In genomic region chr5:56815657-56816545, GRCh38 we compare ENCODE assay signal across 8 cellular contexts. TPM values are rescaled to one million over a fixed set of nuclear protein-coding genes. Genes with fewer than 3 reads are reported as not detected.
A peak's percentile ranks its signal among the peaks of the same experiment; 100 is the strongest.
DNase-seq lines count a peak whose midpoint lies in the region; TF ChIP-seq lines count a peak whose summit lies in the region.

No MANE protein-coding gene starts in this region.

- peak overlapping the region; percentile 94 for H3K27ac Mint-ChIP-seq in activated CD4-positive, alpha-beta memory T cell treated with anti-CD3 and anti-CD28 coated beads, Interleukin-2, amount 10 ng/mL, durations not matched to agents 7 days and 5 days

- CTCF ChIA-PET in activated CD4-positive, alpha-beta memory T cell treated with anti-CD3 and anti-CD28 coated beads, Interleukin-2, amount 10 ng/mL, durations not matched to agents 7 days and 5 days (lab: Charles Lee), result interaction anchor here (1.0 kb wide), 1 partner anchor 22 kb away, joined by 3 read pairs; no protein-coding TSS in a partner anchor

- no peak for TF ChIP-seq CTCF in GM12864 (IDR thresholded peaks at IDR 0.05; ENCODE audit: low read depth, low read length, missing control alignments)
- TF ChIP-seq CTCF in LNCaP clone FGC (IDR thresholded peaks at IDR 0.05; ENCODE audit: control insufficient read depth, extremely low read depth, insufficient read depth), result no peak
- no peak for TF ChIP-seq CTCF in testis (IDR thresholded peaks at IDR 0.05)

- DNase-seq in GM12864 (ENCODE audit: low read depth) (no peak), GOT3 (lab: John Stamatoyannopoulos, UW) (peak; percentile 48), LNCaP clone FGC (ENCODE audit: low read depth) (no peak), testis (peak; percentile 35), mucosa of gallbladder (ENCODE audit: low spot score) (no peak)
- peak; percentile 58 for DNase-seq in activated CD4-positive, alpha-beta memory T cell treated with anti-CD3 and anti-CD28 coated beads, Interleukin-2, amount 10 ng/mL, durations not matched to agents 7 days and 5 days

- intact Hi-C loops in testis (cut with DNase I; ENCODE audit: low total_unique reads), result no loop called here

- H3K9ac ChIP-seq in endocrine pancreas (ENCODE audit: control insufficient read depth, insufficient read depth, low read length) (peak overlapping the region; percentile 62), muscle layer of colon (ENCODE audit: low read length) (peak overlapping the region; percentile 65)

- H3K9me3 ChIP-seq in endocrine pancreas (ENCODE audit: control insufficient read depth, low read length) (no peaks in the 10 kb centered on the region), muscle layer of colon (ENCODE audit: low read length) (no peaks in the 10 kb centered on the region), testis (no peaks in the 10 kb centered on the region)

- no peaks in the 10 kb centered on the region for H3K27me3 ChIP-seq in endocrine pancreas (ENCODE audit: control insufficient read depth, insufficient read depth, low read length)
- no peaks in the 10 kb centered on the region for H3K27me3 ChIP-seq in muscle layer of colon (ENCODE audit: control insufficient read depth in 1 of 2, insufficient read depth in 2 of 2, low read length in 2 of 2)
- H3K27me3 ChIP-seq in testis, result no peaks in the 10 kb centered on the region

- H3K27ac ChIP-seq in muscle layer of colon (ENCODE audit: low read depth, low read length), result peak overlapping the region; percentile 70
- peak overlapping the region; percentile 95 to 97 for H3K27ac ChIP-seq in testis

- no peaks in the 10 kb centered on the region for H3K36me3 ChIP-seq in endocrine pancreas (ENCODE audit: control insufficient read depth, insufficient read depth, low read length)
- no peaks in the 10 kb centered on the region for H3K36me3 ChIP-seq in muscle layer of colon (ENCODE audit: insufficient read depth, low read length)
- H3K36me3 ChIP-seq in testis (ENCODE audit: low read depth, missing control alignments), result no peaks in the 10 kb centered on the region

- peaks cover 30% of the 10 kb centered on the region for H3K36me3 Mint-ChIP-seq in activated CD4-positive, alpha-beta memory T cell treated with anti-CD3 and anti-CD28 coated beads, Interleukin-2, amount 10 ng/mL, durations not matched to agents 7 days and 5 days (ENCODE audit: low read depth)

- H3K9me3 Mint-ChIP-seq in activated CD4-positive, alpha-beta memory T cell treated with anti-CD3 and anti-CD28 coated beads, Interleukin-2, amount 10 ng/mL, durations not matched to agents 7 days and 5 days, result no peaks in the 10 kb centered on the region

- WGBS in testis, 2 donors, result 0 to 1% methylated on average over 16 to 48 of the region's 116 CpGs

- H3K4me1 Mint-ChIP-seq in activated CD4-positive, alpha-beta memory T cell treated with anti-CD3 and anti-CD28 coated beads, Interleukin-2, amount 10 ng/mL, durations not matched to agents 7 days and 5 days, result peaks cover 49% of the 10 kb centered on the region

- H3K4me1 ChIP-seq in endocrine pancreas (ENCODE audit: control insufficient read depth, insufficient read depth, low read length) (peaks cover 29% of the 10 kb centered on the region), muscle layer of colon (ENCODE audit: insufficient read depth, low read length) (peaks cover 9% of the 10 kb centered on the region), testis (no peaks in the 10 kb centered on the region)

- TF ChIP-seq POLR2A in testis (IDR thresholded peaks at IDR 0.05), result no peak

- H3K4me3 ChIP-seq in GM12864 (ENCODE audit: low read depth, low read length) (peak overlapping the region; percentile 92), LNCaP clone FGC (ENCODE audit: low read depth, low read length) (peak overlapping the region; percentile 83), endocrine pancreas (ENCODE audit: control insufficient read depth, insufficient read depth, low read length) (no peak overlapping the region), muscle layer of colon (ENCODE audit: low read depth in 1 of 2, low read length in 2 of 2) (peak overlapping the region; percentile 83 to 90), testis (peak overlapping the region; percentile 95 to 97)

- peaks cover 3% of the 10 kb centered on the region for H3K27me3 Mint-ChIP-seq in activated CD4-positive, alpha-beta memory T cell treated with anti-CD3 and anti-CD28 coated beads, Interleukin-2, amount 10 ng/mL, durations not matched to agents 7 days and 5 days

- H3K4me3 Mint-ChIP-seq in activated CD4-positive, alpha-beta memory T cell treated with anti-CD3 and anti-CD28 coated beads, Interleukin-2, amount 10 ng/mL, durations not matched to agents 7 days and 5 days, result peak overlapping the region; percentile 96

- POLR2A ChIA-PET in activated CD4-positive, alpha-beta memory T cell treated with anti-CD3 and anti-CD28 coated beads, Interleukin-2, amount 10 ng/mL, durations not matched to agents 7 days and 5 days (lab: Charles Lee), result interaction anchor here (0.6 to 2.9 kb wide), 16 partner anchors 10 to 545 kb away, joined by 3 to 24 read pairs (median 6); no protein-coding TSS in a partner anchor

RNA-seq across cellular contexts. Expression of gene MAP3K1, which starts 0.6 kb away (rescaled TPM):
- total RNA-seq in activated CD4-positive, alpha-beta memory T cell treated with anti-CD3 and anti-CD28 coated beads, Interleukin-2, amount 10 ng/mL, durations not matched to agents 7 days and 5 days, result 10 to 100 TPM; 47.5 to 49.5 TPM
- total RNA-seq in testis (10 to 100 TPM; 42.5 to 52.0 TPM), mucosa of gallbladder (22.5 TPM)
- polyA plus RNA-seq in testis (ENCODE audit: insufficient read depth, low read depth, low replicate concordance), result 20.4 TPM

Comparison
In these comparisons a context has a peak if more than half of its experiments do, and no peak if none do; other contexts are left out.
1. DNase-seq: peak in GOT3 (single experiment), activated CD4-positive, alpha-beta memory T cell treated with anti-CD3 and anti-CD28 coated beads, Interleukin-2, amount 10 ng/mL, durations not matched to agents 7 days and 5 days (single experiment) and testis (single experiment); none in GM12864 (single experiment), LNCaP clone FGC (single experiment) and mucosa of gallbladder (single experiment).